Comparison of ENCODE assay signal across 27 cellular contexts in genomic region chr1:237671935-237672334, GRCh38.
"Had no signal": no experiment of that assay in that cellular context is flagged by ENCODE, and none has a peak within 500 bp of the region (broad histone marks: within the 10 kb centered on the region; RNA-seq: fewer than 3 reads in every experiment).

No MANE protein-coding gene starts in this region.

- H3K27me3 Mint-ChIP-seq: naive B cell; stimulated activated naive B cell treated with anti-CD40 and anti-IgM and Interleukin-4, amounts not matched to agents 10 μg/mL and 1 μg/mL and 100 μg/mL, for 72 hours; stimulated activated naive CD8-positive, alpha-beta T cell treated with anti-CD3 and anti-CD28 coated beads, Interleukin-15, Interleukin-2, amounts not matched to agents 100 ng/mL and 50 ng/mL, for 24 hours had no signal

- ATAC-seq: natural killer cell; psoas muscle; sciatic nerve; stimulated activated naive B cell treated with anti-CD40 and anti-IgM and Interleukin-4, amounts not matched to agents 10 μg/mL and 1 μg/mL and 100 μg/mL, for 72 hours; upper lobe of right lung had no signal

- H3K4me3 Mint-ChIP-seq: mesothelial cell of epicardium; naive B cell; natural killer cell; nephron progenitor cell; neural progenitor cell; stimulated activated naive B cell treated with anti-CD40 and anti-IgM and Interleukin-4, amounts not matched to agents 10 μg/mL and 1 μg/mL and 100 μg/mL, for 72 hours; stimulated activated naive CD8-positive, alpha-beta T cell treated with anti-CD3 and anti-CD28 coated beads, Interleukin-15, Interleukin-2, amounts not matched to agents 100 ng/mL and 50 ng/mL, for 24 hours had no signal

- H3K36me3 ChIP-seq: neural progenitor cell, neutrophil, suprapubic skin, upper lobe of right lung had no signal

- H3K9me3 ChIP-seq: neutrophil, psoas muscle, suprapubic skin, thoracic aorta, tibial artery, upper lobe of right lung had no signal

- H3K27me3 ChIP-seq: neural progenitor cell, neutrophil, suprapubic skin, tibial artery, upper lobe of right lung had no signal

- DNase-seq: hippocampal formation; kidney glomerular epithelial cell; left cardiac atrium; mesendoderm; naive B cell; natural killer cell; nephron progenitor cell; occipital lobe; psoas muscle; stimulated activated CD4-positive, alpha-beta T cell treated with anti-CD3 and anti-CD28 coated beads, Interleukin-12 subunit alpha, Interleukin-12 subunit beta, amount 100 ng/mL, for 4 hours; stimulated activated CD4-positive, alpha-beta T cell treated with anti-CD3 and anti-CD28 coated beads, Interleukin-15, amount 100 ng/mL, for 24 hours; stimulated activated CD4-positive, alpha-beta T cell treated with anti-CD3 and anti-CD28 coated beads, Interleukin-2, amount 100 ng/mL, for 24 hours; stimulated activated CD4-positive, alpha-beta T cell treated with anti-CD3 and anti-CD28 coated beads, Interleukin-4, amount 100 ng/mL, for 1 hour; stimulated activated naive B cell treated with anti-CD40 and anti-IgM and Interleukin-4, amounts not matched to agents 10 μg/mL and 1 μg/mL and 100 μg/mL, for 72 hours; tibial artery; trophoblast cell; upper lobe of right lung had no signal

- H3K27ac Mint-ChIP-seq: mesothelial cell of epicardium; naive B cell; natural killer cell; nephron progenitor cell; stimulated activated naive B cell treated with anti-CD40 and anti-IgM and Interleukin-4, amounts not matched to agents 10 μg/mL and 1 μg/mL and 100 μg/mL, for 72 hours; stimulated activated naive CD8-positive, alpha-beta T cell treated with anti-CD3 and anti-CD28 coated beads, Interleukin-15, Interleukin-2, amounts not matched to agents 100 ng/mL and 50 ng/mL, for 24 hours had no signal

- H3K27ac ChIP-seq: neural progenitor cell, neutrophil, parathyroid adenoma, psoas muscle, skin epidermis, suprapubic skin, thoracic aorta, tibial artery, upper lobe of right lung had no signal

- H3K4me1 Mint-ChIP-seq: mesothelial cell of epicardium; naive B cell; natural killer cell; stimulated activated naive B cell treated with anti-CD40 and anti-IgM and Interleukin-4, amounts not matched to agents 10 μg/mL and 1 μg/mL and 100 μg/mL, for 72 hours had no signal

- H3K9me3 Mint-ChIP-seq: natural killer cell; stimulated activated naive B cell treated with anti-CD40 and anti-IgM and Interleukin-4, amounts not matched to agents 10 μg/mL and 1 μg/mL and 100 μg/mL, for 72 hours; stimulated activated naive CD8-positive, alpha-beta T cell treated with anti-CD3 and anti-CD28 coated beads, Interleukin-15, Interleukin-2, amounts not matched to agents 100 ng/mL and 50 ng/mL, for 24 hours had no signal

- H3K36me3 Mint-ChIP-seq: naive B cell; natural killer cell; neural progenitor cell; stimulated activated naive B cell treated with anti-CD40 and anti-IgM and Interleukin-4, amounts not matched to agents 10 μg/mL and 1 μg/mL and 100 μg/mL, for 72 hours had no signal

- H3K4me1 ChIP-seq: parathyroid adenoma, psoas muscle, suprapubic skin, tibial artery, upper lobe of right lung had no signal

- H3K4me3 ChIP-seq: lung, neural progenitor cell, psoas muscle, skin epidermis, suprapubic skin, thoracic aorta, tibial artery, upper lobe of right lung had no signal
